ENCODE assay signal across 30 cellular contexts in the genomic region with DNA sequence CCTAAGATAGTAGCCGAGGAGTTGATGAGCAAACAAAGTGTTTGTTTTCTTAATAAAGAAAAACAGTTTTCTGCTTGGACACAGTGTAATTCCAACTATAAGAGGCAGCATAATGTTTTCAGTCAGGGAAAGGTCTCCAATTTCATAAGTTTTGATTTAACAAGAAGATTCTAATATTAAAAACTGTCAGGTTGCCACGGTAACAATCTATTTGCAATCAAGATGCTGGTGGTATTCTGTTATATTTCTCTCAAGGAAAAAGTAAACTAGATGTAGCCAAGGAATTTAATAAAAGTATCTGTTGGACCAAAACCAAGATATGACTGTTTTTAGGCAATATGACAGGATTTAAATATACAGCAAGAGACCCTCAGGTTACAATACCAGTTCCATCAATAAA.
"Had no signal": no experiment of that assay in that cellular context is flagged by ENCODE, and none has a peak within 500 bp of the region (broad histone marks: within the 10 kb centered on the region; RNA-seq: fewer than 3 reads in every experiment).

No MANE protein-coding gene starts in this region.

- H3K4me1 ChIP-seq: adrenal gland had no signal

- ATAC-seq: activated T-cell treated with anti-CD3 and anti-CD28 coated beads, Interleukin-2, amount 50 U/mL, for 4 hours; Panc1 had no signal

- H3K27ac ChIP-seq: adrenal gland, SJSA1, VCaP had no signal

- H3K9me3 ChIP-seq: adrenal gland, SJSA1 had no signal

- H3K36me3 ChIP-seq: adrenal gland, SJSA1 had no signal

- H3K4me3 ChIP-seq: adrenal gland, SJSA1 had no signal

- DNase-seq: activated B cell treated with CpG ODN at 0.5 μM for 24 hours; activated CD4-positive, alpha-beta memory T cell treated with anti-CD3 and anti-CD28 coated beads for 36 hours; activated CD4-positive, alpha-beta T cell treated with anti-CD3 and anti-CD28 coated beads for 4 hours; activated CD4-positive, alpha-beta T cell treated with anti-CD3 and anti-CD28 coated beads, Interleukin-2, amount 50 U/mL, for 1 hour; activated CD4-positive, CD25-positive, alpha-beta regulatory T cell treated with anti-CD3 and anti-CD28 coated beads, Interleukin-2, amount 50 U/mL, for 72 hours; activated CD8-positive, alpha-beta memory T cell treated with anti-CD3 and anti-CD28 coated beads, Interleukin-2, amount 50 U/mL, for 4 hours; activated effector memory CD4-positive, alpha-beta T cell treated with anti-CD3 and anti-CD28 coated beads, Interleukin-2, amount 50 U/mL, for 16 hours; activated naive CD4-positive, alpha-beta T cell; activated naive CD8-positive, alpha-beta T cell treated with anti-CD3 and anti-CD28 coated beads, Interleukin-2, amount 10 ng/mL, durations not matched to agents 7 days and 5 days; activated T-cell treated with anti-CD3 and anti-CD28 coated beads for 4 hours; activated T-cell treated with anti-CD3 and anti-CD28 coated beads, Interleukin-2, amount 50 U/mL, for 4 hours; NCI-H1105 treated with DMSO at 0.1 percent for 48 hours; NCI-H1436; NCI-H1694; NCI-H1930; NCI-H2081 treated with DMSO at 0.1 percent for 48 hours; NCI-H226; NCI-H446 treated with DMSO at 0.1 percent for 48 hours; NCI-H524 treated with DMSO at 0.1 percent for 48 hours; RPMI8226; SHP77 treated with DMSO at 0.1 percent for 48 hours; SW 1271; T-helper 1 cell; T-helper 2 cell; T-helper 9 cell had no signal

- FAIRE-seq: bronchial epithelial cell had no signal

- H3K27me3 ChIP-seq: adrenal gland, SJSA1 had no signal
